ENCODE assay signal across 18 cellular contexts in genomic region chr14:105894125-105894977, GRCh38.
DNase-seq lines count a peak whose midpoint lies in the region; ATAC-seq, FAIRE-seq and TF ChIP-seq lines count a peak whose summit lies in the region.
"Had no signal": no experiment of that assay in that cellular context is flagged by ENCODE, and none has a peak within 500 bp of the region (broad histone marks: within the 10 kb centered on the region; RNA-seq: fewer than 3 reads in every experiment).

No MANE protein-coding gene starts in this region.

- H4K20me1 ChIP-seq in HepG2 (ENCODE audit: insufficient read depth, low read length) (no peaks in the 10 kb centered on the region), osteoblast (ENCODE audit: insufficient read depth, low read length) (no peaks in the 10 kb centered on the region)

- intact Hi-C loops in right lobe of liver (cut with DNase I) = no loop called here
- intact Hi-C loops in HepG2 (cut with micrococcal nuclease; ENCODE audit: unreplicated experiment) = no loop called here
- intact Hi-C loops in Right ventricle myocardium superior (cut with DNase I) = no loop called here

- H3K79me2 ChIP-seq in HepG2 (ENCODE audit: insufficient read depth, low read length) (no peaks in the 10 kb centered on the region), osteoblast (ENCODE audit: insufficient read depth, low read length) (no peaks in the 10 kb centered on the region)

- no CpG with 5 or more reads among the region's 19 CpGs for WGBS in right lobe of liver (ENCODE audit: insufficient coverage, low coverage, low lambda C conversion rate, missing lambda C conversion rate)
- WGBS in HepG2 (ENCODE audit: low lambda C conversion rate) = 27% methylated on average over 16 of the region's 19 CpGs

- no peak for FAIRE-seq in HepG2 (lab: Jason Lieb, UNC)

- no peak for TF ChIP-seq RAD21 in HepG2 (CRISPR knock-in tag; IDR thresholded peaks at IDR 0.05)

- BruUV-seq in HepG2 (replicated peaks; lab: Mats Ljungman, UMichigan) = no TSS peak

- no peaks in the 10 kb centered on the region for H3K27me3 ChIP-seq in right lobe of liver
- H3K27me3 ChIP-seq in HepG2 (ENCODE audit: control insufficient read depth in 1 of 2, insufficient read depth in 2 of 2, low read length in 2 of 2) = peaks cover 0 to 3% of the 10 kb centered on the region in 2 experiments; a peak in 2 of 5 replicates
- H3K27me3 ChIP-seq in osteoblast (ENCODE audit: insufficient read depth, low read length) = no peaks in the 10 kb centered on the region
- H3K27me3 ChIP-seq: SJSA1 had no signal

- H3K4me1 ChIP-seq in right lobe of liver (no peaks in the 10 kb centered on the region), HepG2 (ENCODE audit: insufficient read depth, low read length) (no peaks in the 10 kb centered on the region), osteoblast (ENCODE audit: insufficient read depth, low read length) (no peaks in the 10 kb centered on the region)
- H3K4me1 ChIP-seq: Caco-2, SJSA1 had no signal

- no peaks in the 10 kb centered on the region for H3K36me3 ChIP-seq in right lobe of liver
- H3K36me3 ChIP-seq in HepG2 (replicated peaks in 1 of 2; ENCODE audit: control insufficient read depth in 1 of 2, insufficient read depth in 2 of 2, low read length in 2 of 2) = no peaks in the 10 kb centered on the region
- no peaks in the 10 kb centered on the region for H3K36me3 ChIP-seq in osteoblast (ENCODE audit: insufficient read depth, low read length)
- H3K36me3 ChIP-seq: neutrophil, SJSA1 had no signal

- TF ChIP-seq CTCF in right lobe of liver (IDR thresholded peaks at IDR 0.05) = no peak
- no peak for TF ChIP-seq CTCF in HepG2 (CRISPR knock-in tag; IDR thresholded peaks at IDR 0.05)
- no peak for TF ChIP-seq CTCF in osteoblast (IDR thresholded peaks at IDR 0.05; ENCODE audit: extremely low read depth, low read depth, low read length)

- CTCF ChIA-PET in HepG2 (lab: Yijun Ruan, JAX; ENCODE audit: low intra/inter-chr PET ratio, low total read pairs) = no interaction called here

- ATAC-seq in right lobe of liver (no peak), HepG2 (no peak), Right ventricle myocardium superior (ENCODE audit: poor library complexity) (no peak), GM18520 (IDR thresholded peaks at IDR 0.05; ENCODE audit: unreplicated experiment) (no peak)
- ATAC-seq: GM23338 had no signal

- H3K9ac ChIP-seq in HepG2 (ENCODE audit: insufficient read depth, low read depth, low read length) = no peak overlapping the region

- TF ChIP-seq EP300 in HepG2 (IDR thresholded peaks at IDR 0.05; ENCODE audit: low read depth in 2 of 2, low read length in 2 of 2) = no peak
- no peak for TF ChIP-seq EP300 in HepG2 (CRISPR knock-in tag; IDR thresholded peaks at IDR 0.05; ENCODE audit: borderline replicate concordance)

- TF ChIP-seq POLR2A in right lobe of liver (IDR thresholded peaks at IDR 0.05) (no peak), HepG2 (IDR thresholded peaks at IDR 0.05; ENCODE audit: insufficient read depth in 1 of 2, low read depth in 2 of 2, low read length in 2 of 2) (no peak)

- DNase-seq in right lobe of liver (peak; percentile 11 to 30 (median 21)), HepG2 (ENCODE audit: low spot score) (no peak), Right ventricle myocardium superior (peak; percentile 20), osteoblast (ENCODE audit: insufficient read length, low spot score, missing footprints) (peak; percentile 35), AML-193 (lab: John Stamatoyannopoulos, UW) (no peak), NCI-H226 (no peak)
- DNase-seq in central memory CD4-positive, alpha-beta T cell = no peak
- DNase-seq: activated CD4-positive, alpha-beta T cell treated with anti-CD3 and anti-CD28 coated beads for 48 hours; caudate nucleus; effector CD4-positive, alpha-beta T cell; MV-4-11; NCI-H524 treated with DMSO at 0.1 percent for 48 hours; stimulated activated CD4-positive, alpha-beta T cell treated with anti-CD3 and anti-CD28 coated beads, Interleukin-2, amount 100 ng/mL, for 24 hours had no signal

- H3K4me2 ChIP-seq in HepG2 (ENCODE audit: low read depth, low read length) (no peak overlapping the region), osteoblast (ENCODE audit: insufficient read depth, low read length) (no peak overlapping the region)
- H3K4me2 ChIP-seq: GM23338 had no signal

- H3K27ac ChIP-seq in right lobe of liver (no peak overlapping the region), HepG2 (ENCODE audit: extremely low read length, insufficient read depth, low read length) (no peak overlapping the region), osteoblast (ENCODE audit: low read depth, low read length) (no peak overlapping the region)
- H3K27ac ChIP-seq: neutrophil, SJSA1 had no signal

- POLR2A ChIA-PET in HepG2 (lab: Yijun Ruan, JAX) = no interaction called here

- H2AFZ ChIP-seq in HepG2 (ENCODE audit: low read length) = no peak overlapping the region
- no peak overlapping the region for H2AFZ ChIP-seq in osteoblast (ENCODE audit: low read length)
- H2AFZ ChIP-seq: GM23338 had no signal

- in situ Hi-C loops in HepG2 (cut with HindIII; ENCODE audit: extremely low pct_ligation_motif_present, low pct_unique_long_range_greater_than_20kb) = no loop called here

- H3K9me3 ChIP-seq in right lobe of liver (no peaks in the 10 kb centered on the region), HepG2 (ENCODE audit: low read length) (no peaks in the 10 kb centered on the region), osteoblast (ENCODE audit: low read depth, low read length) (no peaks in the 10 kb centered on the region)
- H3K9me3 ChIP-seq: Caco-2, neutrophil, SJSA1 had no signal

- no peak overlapping the region for H3K4me3 ChIP-seq in right lobe of liver
- H3K4me3 ChIP-seq in HepG2 (replicated peaks in 1 of 3; ENCODE audit: insufficient read depth in 1 of 3, low read depth in 2 of 3, low read length in 3 of 3) = no peak overlapping the region
- no peak overlapping the region for H3K4me3 ChIP-seq in osteoblast (ENCODE audit: insufficient read depth, low read length)
- H3K4me3 ChIP-seq: GM23338, SJSA1 had no signal

TF ChIP-seq in HepG2, 621 proteins besides CTCF, POLR2A, EP300 and RAD21:
- TF ChIP-seq ZNF761 (CRISPR knock-in tag; conservative IDR thresholded peaks at IDR 0.05) (no peak), HNRNPH1 (optimal IDR thresholded peaks at IDR 0.05; ENCODE audit: low read depth, low read length) (no peak), DPF2 (CRISPR knock-in tag; IDR thresholded peaks at IDR 0.05; ENCODE audit: borderline replicate concordance, low read depth) (no peak), JUND (CRISPR knock-in tag; IDR thresholded peaks at IDR 0.05) (no peak)
- TF ChIP-seq, protein P1, sequence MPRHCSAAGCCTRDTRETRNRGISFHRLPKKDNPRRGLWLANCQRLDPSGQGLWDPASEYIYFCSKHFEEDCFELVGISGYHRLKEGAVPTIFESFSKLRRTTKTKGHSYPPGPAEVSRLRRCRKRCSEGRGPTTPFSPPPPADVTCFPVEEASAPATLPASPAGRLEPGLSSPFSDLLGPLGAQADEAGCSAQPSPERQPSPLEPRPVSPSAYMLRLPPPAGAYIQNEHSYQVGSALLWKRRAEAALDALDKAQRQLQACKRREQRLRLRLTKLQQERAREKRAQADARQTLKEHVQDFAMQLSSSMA (CRISPR knock-in tag; IDR thresholded peaks at IDR 0.05) = no peak

Comparison
In these comparisons a context has a peak if more than half of its experiments do, and no peak if none do; other contexts are left out.
1. DNase-seq: peak in right lobe of liver (3 of 3), Right ventricle myocardium superior (single experiment) and osteoblast (single experiment); none in HepG2 (single experiment), AML-193 (0 of 2), NCI-H226 (single experiment) and central memory CD4-positive, alpha-beta T cell (single experiment).